ENCODE assay signal across 3 cellular contexts in genomic region chr2:47106231-47106630, GRCh38. TPM values are rescaled to one million over a fixed set of nuclear protein-coding genes. Genes with fewer than 3 reads are reported as not detected.
"Had no signal": no experiment of that assay in that cellular context is flagged by ENCODE, and none has a peak within 500 bp of the region (broad histone marks: within the 10 kb centered on the region; RNA-seq: fewer than 3 reads in every experiment).

No MANE protein-coding gene starts in this region.

RNA-seq across cellular contexts. Expression of gene STPG4, which starts 48.9 kb away (rescaled TPM):
- total RNA-seq: MCF 10A, NCI-H460 had no signal
- polyA plus RNA-seq: IgD-negative memory B cell had no signal
